ENCODE assay signal across 9 cellular contexts in genomic region chr4:18846313-18846712, GRCh38.
"Had no signal": no experiment of that assay in that cellular context is flagged by ENCODE, and none has a peak within 500 bp of the region (broad histone marks: within the 10 kb centered on the region; RNA-seq: fewer than 3 reads in every experiment).

No MANE protein-coding gene starts in this region.

- ATAC-seq: HepG2, K562 had no signal

- DNase-seq: GM23248, GOT3, H9, HCEC 1CT, IMR-90, KG1 had no signal

- H3K4me3 Mint-ChIP-seq: H9 had no signal

- H3K9ac ChIP-seq: GM23248 had no signal

- H3K4me1 Mint-ChIP-seq: H9 had no signal

- H3K27ac ChIP-seq: GM23248, HL-60 had no signal

- H3K27ac Mint-ChIP-seq: H9 had no signal

- H3K4me3 ChIP-seq: GM23248, K562 had no signal

- H2AFZ ChIP-seq: GM23248 had no signal
